7 cellular contexts compared by ENCODE assay signal in the genomic region with DNA sequence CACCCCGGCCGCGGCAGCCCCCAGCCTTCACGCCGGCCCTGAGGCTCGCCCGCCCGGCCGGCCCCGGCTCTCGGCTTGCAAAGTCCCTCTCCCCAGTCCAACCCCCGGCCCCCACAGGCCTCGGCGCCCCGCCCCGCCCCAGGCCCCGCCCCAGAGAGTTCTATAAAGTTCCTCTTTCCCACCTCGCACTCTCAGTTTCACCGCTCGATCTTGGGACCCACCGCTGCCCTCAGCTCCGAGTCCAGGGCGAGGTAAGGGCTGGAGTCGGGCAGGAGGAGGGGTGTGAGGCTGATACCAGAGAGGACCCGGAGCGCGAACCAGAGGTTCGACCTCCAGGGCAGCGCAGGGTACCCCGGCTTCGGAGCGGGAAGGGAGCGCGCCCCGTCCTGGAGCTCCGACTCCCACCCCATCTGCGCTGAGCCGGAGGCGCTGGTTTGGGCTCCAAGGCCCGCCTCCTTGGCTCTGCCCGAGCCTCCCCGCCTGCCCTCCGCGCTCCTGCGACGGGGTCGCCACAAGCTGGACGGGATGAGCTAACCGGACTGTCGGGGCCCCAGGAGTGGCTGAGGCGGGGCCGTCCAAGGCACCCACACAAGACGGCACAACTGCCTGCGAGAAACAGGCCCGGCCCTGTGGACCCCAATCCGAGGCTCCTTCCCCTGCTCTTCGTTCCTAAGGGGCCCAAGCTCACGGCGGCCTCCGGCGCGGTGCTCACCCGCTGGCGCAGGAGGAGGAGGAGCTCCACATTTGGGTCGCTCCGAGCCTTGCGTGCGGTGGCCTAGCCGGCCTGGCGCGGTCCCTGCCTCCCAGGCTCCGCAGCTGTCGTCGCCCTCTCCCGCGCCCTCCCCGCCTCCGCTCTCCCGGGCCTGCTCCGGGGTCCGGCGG. TPM values are rescaled to one million over a fixed set of nuclear protein-coding genes. Genes with fewer than 3 reads are reported as not detected.
DNase-seq lines count a peak whose midpoint lies in the region; ATAC-seq and TF ChIP-seq lines count a peak whose summit lies in the region.

Gene IRF4 (plus strand): TSS at position 194 of the 882 bp plus-strand sequence. CDS start 1,401 bp downstream, outside the sequence.

- no peak for TF ChIP-seq CTCF in smooth muscle cell (IDR thresholded peaks at IDR 0.05; ENCODE audit: borderline replicate concordance, insufficient read depth, poor library complexity, severe bottlenecking)

- peak; percentile 46 for ATAC-seq in GM19395 (IDR thresholded peaks at IDR 0.05; ENCODE audit: unreplicated experiment)
- peak; percentile 44 for ATAC-seq in HG03442 (IDR thresholded peaks at IDR 0.05; ENCODE audit: unreplicated experiment)
- peak; percentile 36 to 45 for ATAC-seq in left cardiac atrium
- no peak for ATAC-seq in HG03565 (IDR thresholded peaks at IDR 0.05; ENCODE audit: unreplicated experiment)

- no peak within 1 kb of the TSS for H3K27ac ChIP-seq in smooth muscle cell (ENCODE audit: low read depth)

- peak; percentile 91 for DNase-seq in activated T-cell treated with anti-CD3 and anti-CD28 coated beads, Interleukin-2, amount 50 U/mL, for 24 hours
- DNase-seq in left cardiac atrium (no peak), smooth muscle cell (lab: John Stamatoyannopoulos, UW; ENCODE audit: unreplicated experiment) (no peak), NCI-H446 (lab: John Stamatoyannopoulos, UW) (no peak)

- no peaks in the 10 kb centered on the region for H3K9me3 ChIP-seq in smooth muscle cell (replicated peaks; ENCODE audit: low read depth)

- H3K36me3 Mint-ChIP-seq in activated T-cell treated with anti-CD3 and anti-CD28 coated beads, Interleukin-2, amount 50 U/mL, for 24 hours (ENCODE audit: low read depth): peaks cover 50% of the 10 kb centered on the region

- no peak within 1 kb of the TSS for H3K9ac ChIP-seq in smooth muscle cell (ENCODE audit: low read depth)

- intact Hi-C loops in left cardiac atrium (cut with DNase I): no loop called here

- no peak within 1 kb of the TSS for H2AFZ ChIP-seq in smooth muscle cell (ENCODE audit: low read depth)

- H3K4me3 ChIP-seq in smooth muscle cell: peak within 1 kb of the TSS; percentile 41

- peaks cover 49% of the 10 kb centered on the region for H3K4me1 Mint-ChIP-seq in activated T-cell treated with anti-CD3 and anti-CD28 coated beads, Interleukin-2, amount 50 U/mL, for 24 hours (ENCODE audit: low read depth)

- no peaks in the 10 kb centered on the region for H3F3A ChIP-seq in smooth muscle cell (ENCODE audit: low read depth)

- H3K27me3 ChIP-seq in smooth muscle cell (ENCODE audit: low read depth): peaks cover 93% of the 10 kb centered on the region

- H3K79me2 ChIP-seq in smooth muscle cell (ENCODE audit: low read depth): no peaks in the 10 kb centered on the region

- H3K27me3 Mint-ChIP-seq in activated T-cell treated with anti-CD3 and anti-CD28 coated beads, Interleukin-2, amount 50 U/mL, for 24 hours: no peaks in the 10 kb centered on the region

- peak within 1 kb of the TSS; percentile 91 for H3K4me3 Mint-ChIP-seq in activated T-cell treated with anti-CD3 and anti-CD28 coated beads, Interleukin-2, amount 50 U/mL, for 24 hours

- WGBS in smooth muscle cell (ENCODE audit: low lambda C conversion rate): 2% methylated on average over 53 of the region's 82 CpGs

- H3K9me3 Mint-ChIP-seq in activated T-cell treated with anti-CD3 and anti-CD28 coated beads, Interleukin-2, amount 50 U/mL, for 24 hours: no peaks in the 10 kb centered on the region

- no peaks in the 10 kb centered on the region for H4K20me1 ChIP-seq in smooth muscle cell (ENCODE audit: low read depth)

- H3K4me1 ChIP-seq in smooth muscle cell (ENCODE audit: low read depth): peaks cover 7% of the 10 kb centered on the region

- H3K27ac Mint-ChIP-seq in activated T-cell treated with anti-CD3 and anti-CD28 coated beads, Interleukin-2, amount 50 U/mL, for 24 hours: peak within 1 kb of the TSS; percentile 99

- H3K4me2 ChIP-seq in smooth muscle cell: peak within 1 kb of the TSS; percentile 73

- no peaks in the 10 kb centered on the region for H3K36me3 ChIP-seq in smooth muscle cell (ENCODE audit: low read depth)

RNA-seq across cellular contexts. Expression of gene IRF4, which starts in this region (rescaled TPM):
- total RNA-seq in left cardiac atrium (1 to 10 TPM in 1 of 2 donors, under 1 TPM in 1; 0.65 to 1.6 TPM), smooth muscle cell (0.04 TPM in 1 of 2 replicates, not detected in the other)
- not detected in 2 replicates for polyA plus RNA-seq in smooth muscle cell
